In the genomic region with DNA sequence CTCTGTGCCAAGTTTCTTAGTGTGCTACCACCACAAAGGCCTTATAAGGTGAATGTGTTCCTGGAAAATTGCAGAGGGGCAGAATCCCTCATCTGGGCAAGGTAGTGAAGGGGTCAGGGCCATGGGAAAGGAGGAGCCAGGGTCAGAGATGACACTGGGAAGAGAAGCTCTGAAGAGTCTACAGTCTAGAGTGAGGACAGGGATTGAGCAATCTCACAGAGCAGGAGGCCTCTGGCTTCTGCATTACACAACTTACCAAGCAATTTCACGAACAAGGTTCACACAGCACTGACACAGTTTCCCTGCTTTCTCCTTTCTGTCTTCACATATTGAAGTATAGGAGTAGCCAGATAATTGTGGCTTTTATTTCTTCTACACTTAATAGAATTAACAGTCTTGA, we compare ENCODE assay signal across 16 cellular contexts. TPM values are rescaled to one million over a fixed set of nuclear protein-coding genes. Genes with fewer than 3 reads are reported as not detected.
DNase-seq lines count a peak whose midpoint lies in the region; ATAC-seq and TF ChIP-seq lines count a peak whose summit lies in the region.
"Had no signal": no experiment of that assay in that cellular context is flagged by ENCODE, and none has a peak within 500 bp of the region (broad histone marks: within the 10 kb centered on the region; RNA-seq: fewer than 3 reads in every experiment).

No MANE protein-coding gene starts in this region.

- TF ChIP-seq CTCF in NB4 (IDR thresholded peaks at IDR 0.05; ENCODE audit: low read depth, low read length) (no peak), mucosa of descending colon (IDR thresholded peaks at IDR 0.05) (no peak)

- no peaks in the 10 kb centered on the region for H3K9me3 Mint-ChIP-seq in natural killer cell treated with Interleukin-12 subunit alpha and Interleukin-12 subunit beta and Interleukin-15 and Interleukin-18, amount 100 ng/mL, for 72 hours

- no peaks in the 10 kb centered on the region for H3K9me3 ChIP-seq in mucosa of descending colon
- H3K9me3 ChIP-seq: heart left ventricle, prostate gland had no signal

- DNase-seq in EH (ENCODE audit: low read depth) (peak; percentile 15), NB4 (ENCODE audit: low read depth) (peak; percentile 77), fibroblast of gingiva (ENCODE audit: low read depth) (peak; percentile 68), mucosa of descending colon (no peak), GM19240 (ENCODE audit: insufficient read length, low spot score) (no peak), NCI-H2081 (lab: John Stamatoyannopoulos, UW) (no peak)
- DNase-seq in natural killer cell treated with Interleukin-12 subunit alpha and Interleukin-12 subunit beta and Interleukin-15 and Interleukin-18, amount 100 ng/mL, for 72 hours (ENCODE audit: low spot score), result no peak
- DNase-seq: activated CD8-positive, alpha-beta memory T cell treated with anti-CD3 and anti-CD28 coated beads for 24 hours; anterior cingulate cortex; heart left ventricle; NCI-H510A; PC-9; stimulated activated CD4-positive, alpha-beta T cell treated with anti-CD3 and anti-CD28 coated beads, Interleukin-15, amount 100 ng/mL, for 24 hours had no signal

- intact Hi-C loops in mucosa of descending colon (cut with DNase I, micrococcal nuclease), result no loop called here

- H3K36me3 Mint-ChIP-seq in natural killer cell treated with Interleukin-12 subunit alpha and Interleukin-12 subunit beta and Interleukin-15 and Interleukin-18, amount 100 ng/mL, for 72 hours, result no peaks in the 10 kb centered on the region

- no peak overlapping the region for H3K4me3 Mint-ChIP-seq in natural killer cell treated with Interleukin-12 subunit alpha and Interleukin-12 subunit beta and Interleukin-15 and Interleukin-18, amount 100 ng/mL, for 72 hours
- H3K4me3 Mint-ChIP-seq: B cell had no signal

- H3K4me1 Mint-ChIP-seq in natural killer cell treated with Interleukin-12 subunit alpha and Interleukin-12 subunit beta and Interleukin-15 and Interleukin-18, amount 100 ng/mL, for 72 hours (ENCODE audit: low read depth in 2 of 2), result no peaks in the 10 kb centered on the region
- H3K4me1 Mint-ChIP-seq: B cell had no signal

- H3K27me3 Mint-ChIP-seq in natural killer cell treated with Interleukin-12 subunit alpha and Interleukin-12 subunit beta and Interleukin-15 and Interleukin-18, amount 100 ng/mL, for 72 hours, result peaks cover 0 to 4% of the 10 kb centered on the region in 2 donors

- no peaks in the 10 kb centered on the region for H3K36me3 ChIP-seq in mucosa of descending colon (ENCODE audit: low read depth)
- H3K36me3 ChIP-seq: heart left ventricle, prostate gland had no signal

- no peak overlapping the region for H3K27ac Mint-ChIP-seq in natural killer cell treated with Interleukin-12 subunit alpha and Interleukin-12 subunit beta and Interleukin-15 and Interleukin-18, amount 100 ng/mL, for 72 hours
- H3K27ac Mint-ChIP-seq: B cell had no signal

- H3K4me1 ChIP-seq in mucosa of descending colon (ENCODE audit: low read depth), result no peaks in the 10 kb centered on the region
- H3K4me1 ChIP-seq: heart left ventricle, prostate gland had no signal

- no peak for TF ChIP-seq POLR2A in NB4 (IDR thresholded peaks at IDR 0.05; ENCODE audit: extremely low read depth, insufficient read length)

- ATAC-seq in mucosa of descending colon (peak; percentile 32), HG03442 (IDR thresholded peaks at IDR 0.05; ENCODE audit: unreplicated experiment) (no peak)
- no peak for ATAC-seq in natural killer cell treated with Interleukin-12 subunit alpha and Interleukin-12 subunit beta and Interleukin-15 and Interleukin-18, amount 100 ng/mL, for 72 hours

- no peak overlapping the region for H3K4me3 ChIP-seq in NB4 (ENCODE audit: low read depth, low read length)
- H3K4me3 ChIP-seq in mucosa of descending colon, result no peak overlapping the region
- H3K4me3 ChIP-seq: heart left ventricle, PC-9, prostate gland had no signal

RNA-seq across cellular contexts. Expression of gene IDNK, which starts 24.5 kb away (rescaled TPM):
- total RNA-seq in mucosa of descending colon, result 10 to 100 TPM in 1 of 3 donors, 1 to 10 TPM in 2; 6.8 to 10.6 (median 7.1) TPM
- 1 to 10 TPM; 5.1 to 6.0 TPM for total RNA-seq in natural killer cell treated with Interleukin-12 subunit alpha and Interleukin-12 subunit beta and Interleukin-15 and Interleukin-18, amount 100 ng/mL, for 72 hours

Comparison
In these comparisons a context has a peak if more than half of its experiments do, and no peak if none do; other contexts are left out.
1. DNase-seq: peak in EH (single experiment), NB4 (single experiment) and fibroblast of gingiva (single experiment); none in mucosa of descending colon (0 of 3), GM19240 (single experiment), natural killer cell treated with Interleukin-12 subunit alpha and Interleukin-12 subunit beta and Interleukin-15 and Interleukin-18, amount 100 ng/mL, for 72 hours (single experiment) and NCI-H2081 (0 of 2).